8 cellular contexts compared by ENCODE assay signal in genomic region chr17:42288985-42289862, GRCh38. TPM values are rescaled to one million over a fixed set of nuclear protein-coding genes. Genes with fewer than 3 reads are reported as not detected.
DNase-seq lines count a peak whose midpoint lies in the region; ATAC-seq and TF ChIP-seq lines count a peak whose summit lies in the region.

No MANE protein-coding gene starts in this region.

- H2BK5ac ChIP-seq in mesenchymal stem cell (ENCODE audit: low read depth, low read length, poor library complexity, severe bottlenecking): no peak overlapping the region

- WGBS in mammary epithelial cell (ENCODE audit: low coverage, missing lambda C conversion rate): 86% methylated on average over 14 of the region's 32 CpGs
- 66% methylated on average over 27 of the region's 32 CpGs for WGBS in mesenchymal stem cell

- peak overlapping the region; percentile 96 for H3K4me3 Mint-ChIP-seq in T-helper 17 cell

- no peaks in the 10 kb centered on the region for H3K79me1 ChIP-seq in mesenchymal stem cell (replicated peaks; ENCODE audit: low read length, poor library complexity, severe bottlenecking)

- peaks cover 10% of the 10 kb centered on the region for H3K36me3 Mint-ChIP-seq in T-helper 17 cell (ENCODE audit: low read depth)

- H3K9me3 ChIP-seq in T-helper 17 cell (ENCODE audit: control insufficient read depth, low read length, poor library complexity, severe bottlenecking): no peaks in the 10 kb centered on the region
- H3K9me3 ChIP-seq in mammary epithelial cell (replicated peaks; ENCODE audit: insufficient read depth, low read length): no peaks in the 10 kb centered on the region
- H3K9me3 ChIP-seq in mesenchymal stem cell (ENCODE audit: control insufficient read depth, low read length): no peaks in the 10 kb centered on the region

- peaks cover 3% of the 10 kb centered on the region for H3K27me3 ChIP-seq in mammary epithelial cell (ENCODE audit: insufficient read depth, low read length)
- H3K27me3 ChIP-seq in mesenchymal stem cell (ENCODE audit: control insufficient read depth in 1 of 2, insufficient read depth in 1 of 2, low read length in 2 of 2): no peaks in the 10 kb centered on the region

- H4K91ac ChIP-seq in mesenchymal stem cell (ENCODE audit: low read length): peak overlapping the region; percentile 29

- no peak overlapping the region for H3K18ac ChIP-seq in mesenchymal stem cell (ENCODE audit: low read depth in 1 of 2, low read length in 2 of 2)

- in situ Hi-C loops in mammary epithelial cell (cut with MboI; ENCODE audit: low sequenced_read_pairs in 2 of 2): no loop called here

- H3K79me2 ChIP-seq in mammary epithelial cell (ENCODE audit: insufficient read depth, low read length): no peaks in the 10 kb centered on the region

- H3K4me3 ChIP-seq in mammary epithelial cell (replicated peaks in 1 of 3; ENCODE audit: insufficient read depth in 1 of 3, low read depth in 2 of 3, low read length in 3 of 3) (no peak overlapping the region), mesenchymal stem cell (ENCODE audit: insufficient read depth in 1 of 2, low read depth in 1 of 2, low read length in 2 of 2) (peak overlapping the region in 1 of 2 experiments; percentile 78)

- dilution Hi-C loops in mammary epithelial cell (cut with HindIII; ENCODE audit: low sequenced_read_pairs): no loop called here

- no peak for TF ChIP-seq CTCF in mammary epithelial cell (conservative IDR thresholded peaks at IDR 0.05 in 1 of 2, IDR thresholded peaks at IDR 0.05 in 1 of 2; ENCODE audit: extremely low read depth in 1 of 2, insufficient read depth in 1 of 2, low read depth in 1 of 2, low read length in 2 of 2)

- H2AFZ ChIP-seq in mammary epithelial cell (ENCODE audit: low read depth, low read length): peak overlapping the region; percentile 84
- H2AFZ ChIP-seq in mesenchymal stem cell (ENCODE audit: low read depth, low read length): no peak overlapping the region

- no peak overlapping the region for H3K23ac ChIP-seq in mesenchymal stem cell (ENCODE audit: low read length in 2 of 2)

- H3K27ac ChIP-seq in mammary epithelial cell (ENCODE audit: insufficient read depth, low read depth, low read length) (no peak overlapping the region), mesenchymal stem cell (ENCODE audit: low read length, poor library complexity, severe bottlenecking) (no peak overlapping the region)

- ATAC-seq in GM19452 (IDR thresholded peaks at IDR 0.05; ENCODE audit: unreplicated experiment) (peak; percentile 22), T-helper 17 cell (peak; percentile 32)

- BruUV-seq in mammary epithelial cell (replicated peaks; lab: Mats Ljungman, UMichigan): no TSS peak

- H4K8ac ChIP-seq in mesenchymal stem cell (ENCODE audit: low read length): peak overlapping the region; percentile 87

- H3K36me3 ChIP-seq in mammary epithelial cell (ENCODE audit: insufficient read depth, low read length) (no peaks in the 10 kb centered on the region), mesenchymal stem cell (ENCODE audit: control insufficient read depth in 1 of 2, insufficient read depth in 2 of 2, low read depth in 1 of 2, low read length in 2 of 2) (peaks cover 0 to 10% of the 10 kb centered on the region in 2 experiments)

- DNase-seq in T-helper 17 cell (peak in 2 of 3 donors; percentile 40 to 49), mammary epithelial cell (no peak), mesenchymal stem cell (no peak), GM03348 (ENCODE audit: low spot score) (no peak), NCI-H1694 (lab: John Stamatoyannopoulos, UW) (no peak), NCI-H2107 treated with DMSO at 0.1 percent for 48 hours (lab: John Stamatoyannopoulos, UW; ENCODE audit: unreplicated experiment) (no peak)
- peak; percentile 60 for DNase-seq in stimulated activated naive CD4-positive, alpha-beta T cell treated with Interleukin-2 at 50 U/mL for 16 hours (lab: John Stamatoyannopoulos, UW)

- H2BK120ac ChIP-seq in mesenchymal stem cell (ENCODE audit: low read depth, low read length): no peak overlapping the region

- no peaks in the 10 kb centered on the region for H3K4me1 ChIP-seq in mammary epithelial cell (ENCODE audit: insufficient read depth, low read length)
- H3K4me1 ChIP-seq in mesenchymal stem cell (ENCODE audit: control insufficient read depth, insufficient read depth, low read depth, low read length): peaks cover 17% of the 10 kb centered on the region

- H3K9ac ChIP-seq in mammary epithelial cell (ENCODE audit: insufficient read depth, low read length) (no peak overlapping the region), mesenchymal stem cell (ENCODE audit: low read length) (peak overlapping the region; percentile 86)

- H2BK12ac ChIP-seq in mesenchymal stem cell (ENCODE audit: low read length in 2 of 2): no peak overlapping the region

- H3K27me3 Mint-ChIP-seq in T-helper 17 cell: no peaks in the 10 kb centered on the region

- H2BK15ac ChIP-seq in mesenchymal stem cell (ENCODE audit: low read depth, poor library complexity, severe bottlenecking): no peak overlapping the region

- H4K20me1 ChIP-seq in mammary epithelial cell (ENCODE audit: insufficient read depth, low read length): no peaks in the 10 kb centered on the region

- peaks cover 40% of the 10 kb centered on the region for H3K4me1 Mint-ChIP-seq in T-helper 17 cell

- CTCF ChIA-PET in mammary epithelial cell (lab: Charles Lee; ENCODE audit: low non-redundant PET): interaction anchor here (0.6 kb wide), 1 partner anchor 451 kb away, joined by 5 read pairs; no protein-coding TSS in a partner anchor

- H3K4ac ChIP-seq in mesenchymal stem cell (ENCODE audit: low read depth in 1 of 2, low read length in 2 of 2): no peak overlapping the region

- no peak overlapping the region for H3K14ac ChIP-seq in mesenchymal stem cell (ENCODE audit: low read length in 2 of 2)

- H3K27ac Mint-ChIP-seq in T-helper 17 cell: peak overlapping the region; percentile 92

- H3K4me2 ChIP-seq in mammary epithelial cell (ENCODE audit: insufficient read depth, low read depth, low read length) (peak overlapping the region; percentile 78), mesenchymal stem cell (ENCODE audit: low read length, poor library complexity, severe bottlenecking) (no peak overlapping the region)

- no peak overlapping the region for H2AK5ac ChIP-seq in mesenchymal stem cell (ENCODE audit: low read length, severe bottlenecking)

- intact Hi-C loops in mammary epithelial cell (cut with micrococcal nuclease): no loop called here

RNA-seq across cellular contexts. Expression of gene STAT5A, which starts 0.9 kb away (rescaled TPM):
- total RNA-seq in T-helper 17 cell (100 to 1,000 TPM; 153 to 177 TPM), mammary epithelial cell (10 to 100 TPM in 1 of 2 donors, 1 to 10 TPM in 1; 1.7 to 10.5 TPM)
- 1.2 TPM for polyA plus RNA-seq in mammary epithelial cell
- polyA minus RNA-seq in mammary epithelial cell: 5.2 TPM
- polyA plus RNA-seq in mesenchymal stem cell (2013, experiment 1 of 2): 4.0 TPM
- polyA plus RNA-seq in mesenchymal stem cell (2013, experiment 2 of 2): 3.2 TPM

RNA-seq across cellular contexts. Expression of gene STAT5B, which starts 13.0 kb away (rescaled TPM):
- total RNA-seq in T-helper 17 cell (100 to 1,000 TPM; 202 to 225 TPM), mammary epithelial cell (10 to 100 TPM; 20.0 to 20.5 TPM)
- polyA plus RNA-seq in mammary epithelial cell: 13.3 TPM
- polyA minus RNA-seq in mammary epithelial cell: 82.6 TPM
- polyA plus RNA-seq in mesenchymal stem cell (2013, experiment 1 of 2): 12.3 TPM
- polyA plus RNA-seq in mesenchymal stem cell (2013, experiment 2 of 2): 11.9 TPM

Comparison
In these comparisons a context has a peak if more than half of its experiments do, and no peak if none do; other contexts are left out.
1. DNase-seq: peak in T-helper 17 cell (2 of 3) and stimulated activated naive CD4-positive, alpha-beta T cell treated with Interleukin-2 at 50 U/mL for 16 hours (single experiment); none in mammary epithelial cell (single experiment), mesenchymal stem cell (single experiment), GM03348 (single experiment), NCI-H1694 (single experiment) and NCI-H2107 treated with DMSO at 0.1 percent for 48 hours (single experiment).
2. RNA of gene STAT5A, which starts 0.9 kb away (total RNA-seq): 153 to 177 TPM in T-helper 17 cell; 1.7 to 10.5 TPM in mammary epithelial cell; every median in the first group is over 10 times any median in the second.
3. RNA of gene STAT5B, which starts 13.0 kb away (total RNA-seq): 202 to 225 TPM in T-helper 17 cell; 20.0 to 20.5 TPM in mammary epithelial cell; every median in the first group is over 4 times any median in the second.